In genomic region chr2:152475982-152476381, GRCh38 we compare ENCODE assay signal across 21 cellular contexts.
"Had no signal": no experiment of that assay in that cellular context is flagged by ENCODE, and none has a peak within 500 bp of the region (broad histone marks: within the 10 kb centered on the region; RNA-seq: fewer than 3 reads in every experiment).

No MANE protein-coding gene starts in this region.

- H3K27me3 ChIP-seq: brain microvascular endothelial cell, colonic mucosa, esophagus muscularis mucosa, hepatocyte, left lung, tibial nerve, uterus had no signal

- H3K9me3 ChIP-seq: colonic mucosa, esophagus muscularis mucosa, left lung, tibial nerve, uterus had no signal

- H3K4me2 ChIP-seq: hepatocyte had no signal

- H3K4me3 ChIP-seq: colonic mucosa, esophagus muscularis mucosa, hepatocyte, left lung, tibial nerve, uterus had no signal

- DNase-seq: activated CD4-positive, alpha-beta memory T cell treated with anti-CD3 and anti-CD28 coated beads, Interleukin-2, amount 10 ng/mL, durations not matched to agents 7 days and 5 days; activated CD4-positive, alpha-beta T cell treated with anti-CD3 and anti-CD28 coated beads for 48 hours; activated CD4-positive, CD25-positive, alpha-beta regulatory T cell; activated CD8-positive, alpha-beta memory T cell treated with anti-CD3 and anti-CD28 coated beads, Interleukin-2, amount 10 ng/mL, durations not matched to agents 7 days and 5 days; activated naive CD4-positive, alpha-beta T cell; activated naive CD8-positive, alpha-beta T cell treated with anti-CD3 and anti-CD28 coated beads for 36 hours; brain microvascular endothelial cell; central memory CD4-positive, alpha-beta T cell; colonic mucosa; left lung; nucleus accumbens; posterior cingulate gyrus; stimulated activated CD4-positive, alpha-beta T cell treated with anti-CD3 and anti-CD28 coated beads, Interleukin-12 subunit alpha, Interleukin-12 subunit beta, amount 100 ng/mL, for 4 hours; stimulated activated CD4-positive, alpha-beta T cell treated with anti-CD3 and anti-CD28 coated beads, Interleukin-1b, Interleukin-23, amount 100 ng/mL, for 48 hours; stimulated activated CD8-positive, alpha-beta memory T cell treated with anti-CD3 and anti-CD28 coated beads, Interleukin-4, amount 100 ng/mL, for 48 hours; stimulated activated naive CD4-positive, alpha-beta T cell; T1000; uterus had no signal

- ATAC-seq: activated CD8-positive, alpha-beta memory T cell treated with anti-CD3 and anti-CD28 coated beads, Interleukin-2, amount 10 ng/mL, durations not matched to agents 7 days and 5 days; left lung had no signal

- H3K27ac ChIP-seq: brain microvascular endothelial cell, colonic mucosa, esophagus muscularis mucosa, hepatocyte, left lung, uterus had no signal

- H3K36me3 ChIP-seq: brain microvascular endothelial cell, colonic mucosa, esophagus muscularis mucosa, left lung, tibial nerve, uterus had no signal

- H3K4me1 ChIP-seq: uterus had no signal
